ENCODE assay signal across 27 cellular contexts in genomic region chr10:48833674-48834073, GRCh38.
"Had no signal": no experiment of that assay in that cellular context is flagged by ENCODE, and none has a peak within 500 bp of the region (broad histone marks: within the 10 kb centered on the region; RNA-seq: fewer than 3 reads in every experiment).

No MANE protein-coding gene starts in this region.

- H3K27me3 ChIP-seq: adrenal gland, body of pancreas, cardiac muscle cell, esophagus squamous epithelium had no signal

- H3K27ac ChIP-seq: adrenal gland, body of pancreas, cardiac muscle cell, coronary artery, dorsolateral prefrontal cortex, esophagus squamous epithelium, gastroesophageal sphincter had no signal

- H3K4me1 ChIP-seq: adrenal gland, esophagus squamous epithelium, gastroesophageal sphincter had no signal

- H3K9me3 ChIP-seq: adrenal gland, body of pancreas, esophagus squamous epithelium had no signal

- ATAC-seq: activated CD4-positive, alpha-beta T cell treated with anti-CD3 and anti-CD28 coated beads for 36 hours; activated CD8-positive, alpha-beta memory T cell treated with anti-CD3 and anti-CD28 coated beads, Interleukin-2, amount 10 ng/mL, durations not matched to agents 7 days and 5 days; activated CD8-positive, alpha-beta T cell treated with anti-CD3 and anti-CD28 coated beads, Interleukin-2, amount 10 ng/mL, durations not matched to agents 7 days and 5 days; activated naive CD8-positive, alpha-beta T cell treated with anti-CD3 and anti-CD28 coated beads, Interleukin-2, amount 50 U/mL, for 24 hours; body of pancreas; gastroesophageal sphincter had no signal

- H3K4me3 ChIP-seq: adrenal gland, body of pancreas, cardiac muscle cell, coronary artery, dorsolateral prefrontal cortex, esophagus squamous epithelium, gastroesophageal sphincter had no signal

- DNase-seq: activated CD4-positive, alpha-beta memory T cell treated with anti-CD3 and anti-CD28 coated beads for 36 hours; activated CD4-positive, alpha-beta T cell treated with anti-CD3 and anti-CD28 coated beads for 36 hours; activated CD4-positive, alpha-beta T cell treated with anti-CD3 and anti-CD28 coated beads, Interleukin-2, amount 10 ng/mL, durations not matched to agents 24 days and 14 days; activated CD4-positive, CD25-positive, alpha-beta regulatory T cell; activated CD4-positive, CD25-positive, alpha-beta regulatory T cell treated with anti-CD3 and anti-CD28 coated beads, Interleukin-2, amount 50 U/mL, for 72 hours; activated CD8-positive, alpha-beta memory T cell treated with anti-CD3 and anti-CD28 coated beads, Interleukin-2, amount 10 ng/mL, durations not matched to agents 7 days and 5 days; activated CD8-positive, alpha-beta memory T cell treated with anti-CD3 and anti-CD28 coated beads, Interleukin-2, amount 50 U/mL, for 4 hours; activated CD8-positive, alpha-beta T cell treated with anti-CD3 and anti-CD28 coated beads, Interleukin-2, amount 10 ng/mL, durations not matched to agents 7 days and 5 days; activated effector memory CD4-positive, alpha-beta T cell treated with anti-CD3 and anti-CD28 coated beads, Interleukin-2, amount 50 U/mL, for 16 hours; activated naive CD4-positive, alpha-beta T cell treated with anti-CD3 and anti-CD28 coated beads for 36 hours; activated naive CD8-positive, alpha-beta T cell treated with anti-CD3 and anti-CD28 coated beads for 36 hours; activated naive CD8-positive, alpha-beta T cell treated with anti-CD3 and anti-CD28 coated beads, Interleukin-2, amount 50 U/mL, for 24 hours; activated T-cell treated with anti-CD3 and anti-CD28 coated beads, Interleukin-2, amount 50 U/mL, for 1 hour; activated T-cell treated with anti-CD3 and anti-CD28 coated beads, Interleukin-2, amount 50 U/mL, for 48 hours; adrenal gland; amygdala; aorta; body of pancreas; dorsolateral prefrontal cortex; effector memory CD4-positive, alpha-beta T cell; erythroblast; esophagus squamous epithelium; foreskin melanocyte; T-helper 2 cell had no signal

- H3K36me3 ChIP-seq: adrenal gland, cardiac muscle cell, esophagus squamous epithelium, gastroesophageal sphincter had no signal
